24 cellular contexts compared by ENCODE assay signal in genomic region chr5:107937710-107938355, GRCh38.
A peak's percentile ranks its signal among the peaks of the same experiment; 100 is the strongest.
DNase-seq lines count a peak whose midpoint lies in the region; ATAC-seq and TF ChIP-seq lines count a peak whose summit lies in the region.
"Had no signal": no experiment of that assay in that cellular context is flagged by ENCODE, and none has a peak within 500 bp of the region (broad histone marks: within the 10 kb centered on the region; RNA-seq: fewer than 3 reads in every experiment).

No MANE protein-coding gene starts in this region.

- POLR2A ChIA-PET in PC-3 (lab: Charles Lee; ENCODE audit: unreplicated experiment), result no interaction called here

- ATAC-seq in right cardiac atrium (peak; percentile 57 to 59), PC-3 (no peak)
- ATAC-seq: activated CD8-positive, alpha-beta T cell treated with anti-CD3 and anti-CD28 coated beads, Interleukin-2, amount 10 ng/mL, durations not matched to agents 7 days and 5 days; gastrocnemius medialis; natural killer cell; stimulated activated naive CD8-positive, alpha-beta T cell treated with anti-CD3 and anti-CD28 coated beads, Interleukin-15, Interleukin-2, amounts not matched to agents 100 U/mL and 50 U/mL, for 24 hours had no signal

- BruUV-seq in PC-3 (replicated peaks; lab: Mats Ljungman, UMichigan), result no TSS peak

- 60% methylated on average over 7 of the region's 7 CpGs for WGBS in right cardiac atrium

- no peaks in the 10 kb centered on the region for H3K27me3 ChIP-seq in right cardiac atrium (ENCODE audit: control insufficient read depth, insufficient read depth)
- H3K27me3 ChIP-seq in neuron (ENCODE audit: insufficient read depth, low read length), result no peaks in the 10 kb centered on the region
- no peaks in the 10 kb centered on the region for H3K27me3 ChIP-seq in brain microvascular endothelial cell (replicated peaks)
- no peaks in the 10 kb centered on the region for H3K27me3 ChIP-seq in PC-3 (ENCODE audit: low read length)
- H3K27me3 ChIP-seq: ascending aorta, gastrocnemius medialis, vagina had no signal

- no peaks in the 10 kb centered on the region for H4K20me1 ChIP-seq in PC-3 (ENCODE audit: low read length)

- no peak overlapping the region for H3K9ac ChIP-seq in PC-3 (ENCODE audit: low read length)
- H3K9ac ChIP-seq: SK-N-SH had no signal

- H3K4me3 ChIP-seq in right cardiac atrium (ENCODE audit: low read length), result no peak overlapping the region
- peak overlapping the region; percentile 32 for H3K4me3 ChIP-seq in neuron (ENCODE audit: low read length)
- H3K4me3 ChIP-seq in brain microvascular endothelial cell (ENCODE audit: low read depth, low read length), result no peak overlapping the region
- no peak overlapping the region for H3K4me3 ChIP-seq in PC-3 (ENCODE audit: low read length)
- H3K4me3 ChIP-seq: ascending aorta, gastrocnemius medialis, vagina had no signal

- H2AFZ ChIP-seq in neuron (ENCODE audit: low read depth, low read length) (no peak overlapping the region), PC-3 (ENCODE audit: low read length) (no peak overlapping the region)

- no peaks in the 10 kb centered on the region for H3K36me3 ChIP-seq in neuron (ENCODE audit: insufficient read depth, low read length)
- H3K36me3 ChIP-seq in brain microvascular endothelial cell (replicated peaks), result no peaks in the 10 kb centered on the region
- H3K36me3 ChIP-seq in PC-3 (ENCODE audit: low read depth, low read length), result no peaks in the 10 kb centered on the region
- H3K36me3 ChIP-seq: ascending aorta, gastrocnemius medialis, vagina had no signal

- no peaks in the 10 kb centered on the region for H3F3A ChIP-seq in PC-3 (ENCODE audit: low read length, unreplicated experiment)

- DNase-seq in DMS 273 (lab: John Stamatoyannopoulos, UW; ENCODE audit: unreplicated experiment), result peak; percentile 38
- no peak for DNase-seq in DMS 273 treated with DMSO at 0.1 percent for 48 hours (lab: John Stamatoyannopoulos, UW)
- DNase-seq in amniotic epithelial cell (ENCODE audit: low read depth), result peak; percentile 63
- peak in 1 of 3 donors; percentile 6 for DNase-seq in right cardiac atrium
- DNase-seq in brain microvascular endothelial cell, result no peak
- no peak for DNase-seq in NCI-H748 treated with DMSO at 0.1 percent for 48 hours (lab: John Stamatoyannopoulos, UW)
- no peak for DNase-seq in PC-3
- DNase-seq: activated CD4-positive, alpha-beta T cell treated with anti-CD3 and anti-CD28 coated beads for 1 hour; activated CD8-positive, alpha-beta T cell treated with anti-CD3 and anti-CD28 coated beads, Interleukin-2, amount 10 ng/mL, durations not matched to agents 7 days and 5 days; activated effector memory CD4-positive, alpha-beta T cell treated with Interleukin-2 at 50 U/mL for 16 hours; Caco-2; central memory CD4-positive, alpha-beta T cell; gastrocnemius medialis; IMR-90; natural killer cell; NCI-H526 treated with DMSO at 0.1 percent for 48 hours; posterior cingulate gyrus; stimulated activated naive CD8-positive, alpha-beta T cell treated with anti-CD3 and anti-CD28 coated beads, Interleukin-15, Interleukin-2, amounts not matched to agents 100 U/mL and 50 U/mL, for 24 hours had no signal

- H3K4me1 ChIP-seq in right cardiac atrium (ENCODE audit: control insufficient read depth, insufficient read depth, low read length) (peaks cover 5% of the 10 kb centered on the region), neuron (ENCODE audit: insufficient read depth, low read length) (peaks cover 58% of the 10 kb centered on the region), PC-3 (ENCODE audit: insufficient read depth, low read length) (0 out of 2 replicates have a peak, but pooled peaks cover 6% of the 10 kb centered on the region)
- H3K4me1 ChIP-seq: ascending aorta, gastrocnemius medialis, vagina had no signal

- TF ChIP-seq CTCF in brain microvascular endothelial cell (IDR thresholded peaks at IDR 0.05; ENCODE audit: low read depth, low read length, missing control alignments) (no peak), PC-3 (conservative IDR thresholded peaks at IDR 0.05; ENCODE audit: low read depth, low read length) (no peak)

- H3K9me3 ChIP-seq in right cardiac atrium (ENCODE audit: control insufficient read depth, low read length) (no peaks in the 10 kb centered on the region), neuron (ENCODE audit: low read length) (no peaks in the 10 kb centered on the region), PC-3 (ENCODE audit: low read length) (no peaks in the 10 kb centered on the region)
- H3K9me3 ChIP-seq: ascending aorta, Caco-2, gastrocnemius medialis, SK-N-SH, vagina had no signal

- intact Hi-C loops in right cardiac atrium (cut with DNase I) (no loop called here), PC-3 (cut with micrococcal nuclease) (no loop called here)

- H3K27ac ChIP-seq in right cardiac atrium (ENCODE audit: low read length), result no peak overlapping the region
- no peak overlapping the region for H3K27ac ChIP-seq in brain microvascular endothelial cell
- H3K27ac ChIP-seq in PC-3 (ENCODE audit: low read length), result no peak overlapping the region
- H3K27ac ChIP-seq: 22Rv1, ascending aorta, C4-2B, gastrocnemius medialis, vagina had no signal

- in situ Hi-C loops in brain microvascular endothelial cell (cut with HindIII; ENCODE audit: low pct_ligation_motif_present, low sequenced_read_pairs), result no loop called here

- H3K4me2 ChIP-seq in PC-3 (ENCODE audit: low read length), result no peak overlapping the region
- H3K4me2 ChIP-seq: SK-N-SH had no signal

- no peaks in the 10 kb centered on the region for H3K79me2 ChIP-seq in PC-3 (ENCODE audit: low read length)

- CTCF ChIA-PET in PC-3 (lab: Charles Lee), result no interaction called here

- H3K9me2 ChIP-seq in PC-3 (replicated peaks; ENCODE audit: low read length), result no peaks in the 10 kb centered on the region
- H3K9me2 ChIP-seq: SK-N-SH had no signal

Comparison
In these comparisons a context has a peak if more than half of its experiments do, and no peak if none do; other contexts are left out.
1. DNase-seq: peak in DMS 273 (single experiment) and amniotic epithelial cell (single experiment); none in DMS 273 treated with DMSO at 0.1 percent for 48 hours (single experiment), brain microvascular endothelial cell (single experiment), NCI-H748 treated with DMSO at 0.1 percent for 48 hours (single experiment) and PC-3 (single experiment).